Comparison of ENCODE assay signal across 1 cellular context in genomic region chr20:33567949-33568348, GRCh38.
TF ChIP-seq lines count a peak whose summit lies in the region.

No MANE protein-coding gene starts in this region.

TF ChIP-seq in HepG2, 621 proteins besides CTCF, POLR2A, EP300 and RAD21 (continued from another document):
- no peak for TF ChIP-seq SOX5 (CRISPR knock-in tag; IDR thresholded peaks at IDR 0.05; ENCODE audit: borderline replicate concordance)
- peak; percentile 95 for TF ChIP-seq ZNF629 (CRISPR knock-in tag; conservative IDR thresholded peaks at IDR 0.05)
- no peak for TF ChIP-seq CERS6 (CRISPR knock-in tag; IDR thresholded peaks at IDR 0.05)
- TF ChIP-seq ZUFSP (CRISPR knock-in tag; IDR thresholded peaks at IDR 0.05; ENCODE audit: borderline replicate concordance): no peak
- TF ChIP-seq ZNF766 (CRISPR knock-in tag; IDR thresholded peaks at IDR 0.05; ENCODE audit: borderline replicate concordance): no peak
- 0 out of 2 replicates have a peak, but pooled peaks have one; percentile 21 for TF ChIP-seq ADNP (CRISPR knock-in tag; IDR thresholded peaks at IDR 0.05)
- TF ChIP-seq ZSCAN30 (CRISPR knock-in tag; IDR thresholded peaks at IDR 0.05): no peak
- peak; percentile 99 for TF ChIP-seq CHD4 (IDR thresholded peaks at IDR 0.05; ENCODE audit: borderline replicate concordance, low read length)
- no peak for TF ChIP-seq SRY (CRISPR knock-in tag; IDR thresholded peaks at IDR 0.05)
- TF ChIP-seq ZNF704 (CRISPR knock-in tag; IDR thresholded peaks at IDR 0.05; ENCODE audit: borderline replicate concordance): no peak
- TF ChIP-seq ZNF720 (CRISPR knock-in tag; IDR thresholded peaks at IDR 0.05): no peak
- TF ChIP-seq ZNF572 (CRISPR knock-in tag; IDR thresholded peaks at IDR 0.05): no peak
- no peak for TF ChIP-seq ZBTB1 (CRISPR knock-in tag; IDR thresholded peaks at IDR 0.05; ENCODE audit: borderline replicate concordance)
